ENCODE assay signal across 2 cellular contexts in the genomic region with DNA sequence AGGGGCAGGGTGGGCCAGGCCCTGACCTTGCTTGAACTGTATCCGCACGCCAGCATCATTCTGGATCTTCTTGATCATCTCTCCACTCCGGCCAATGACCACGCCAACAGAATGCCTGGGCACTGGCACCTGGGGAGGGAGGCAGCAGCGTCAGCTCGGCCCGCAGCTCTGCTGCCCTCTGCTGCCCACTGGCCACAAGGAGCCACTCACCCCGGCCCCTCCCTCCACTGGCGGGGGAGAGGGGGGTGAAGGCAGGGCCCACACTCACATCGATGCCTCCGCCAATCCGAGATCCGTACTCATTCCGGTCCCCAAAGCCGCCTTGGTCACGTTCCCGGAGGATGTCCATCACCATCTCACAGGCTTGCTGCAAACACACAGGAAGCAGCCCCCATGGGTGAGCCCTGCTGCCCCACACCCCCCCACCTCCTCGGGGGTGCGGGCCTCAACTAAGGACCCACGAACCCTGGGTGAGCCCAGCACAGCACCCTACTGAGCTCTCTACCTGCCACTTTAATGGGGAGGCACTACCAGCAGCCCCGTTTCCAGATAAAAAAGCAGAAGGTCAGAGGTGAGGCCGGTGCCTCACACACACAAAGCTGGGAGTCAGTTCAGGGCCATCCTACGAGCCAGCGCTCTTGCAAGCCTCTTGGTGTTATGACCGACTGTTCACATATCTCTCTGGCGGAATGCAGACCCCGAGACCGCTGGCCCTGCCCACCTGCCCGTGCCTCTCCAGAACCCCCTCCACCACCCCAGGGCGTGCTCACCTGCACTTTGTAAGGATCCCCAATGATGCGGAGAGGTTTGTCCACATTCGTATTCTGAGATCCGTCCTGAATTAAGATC.
A peak's percentile ranks its signal among the peaks of the same experiment; 100 is the strongest.
TF ChIP-seq lines count a peak whose summit lies in the region.

No MANE protein-coding gene starts in this region.

TF ChIP-seq in IMR-90, 13 proteins besides CTCF, POLR2A, EP300 and RAD21:
- no peak for TF ChIP-seq RCOR1 (IDR thresholded peaks at IDR 0.05; ENCODE audit: insufficient replicate concordance, low read length)
- no peak for TF ChIP-seq FOS (IDR thresholded peaks at IDR 0.05; ENCODE audit: low read depth, low read length)
- TF ChIP-seq MAFK (IDR thresholded peaks at IDR 0.05; ENCODE audit: low read depth, low read length): no peak
- peak; percentile 58; the same call in 1 of the 2 replicates for TF ChIP-seq MAZ (IDR thresholded peaks at IDR 0.05; ENCODE audit: borderline replicate concordance, low read depth, low read length)
- no peak for TF ChIP-seq BHLHE40 (IDR thresholded peaks at IDR 0.05; ENCODE audit: low read depth, low read length)
- peak; percentile 32; the same call in 1 of the 2 replicates for TF ChIP-seq SMC3 (IDR thresholded peaks at IDR 0.05; ENCODE audit: low read depth, low read length)

TF ChIP-seq in HepG2, 621 proteins besides CTCF, POLR2A, EP300 and RAD21:
- 0 out of 2 replicates have a peak, but pooled peaks have one; percentile 9 for TF ChIP-seq STAG1 (CRISPR knock-in tag; IDR thresholded peaks at IDR 0.05)
- TF ChIP-seq, protein P1, sequence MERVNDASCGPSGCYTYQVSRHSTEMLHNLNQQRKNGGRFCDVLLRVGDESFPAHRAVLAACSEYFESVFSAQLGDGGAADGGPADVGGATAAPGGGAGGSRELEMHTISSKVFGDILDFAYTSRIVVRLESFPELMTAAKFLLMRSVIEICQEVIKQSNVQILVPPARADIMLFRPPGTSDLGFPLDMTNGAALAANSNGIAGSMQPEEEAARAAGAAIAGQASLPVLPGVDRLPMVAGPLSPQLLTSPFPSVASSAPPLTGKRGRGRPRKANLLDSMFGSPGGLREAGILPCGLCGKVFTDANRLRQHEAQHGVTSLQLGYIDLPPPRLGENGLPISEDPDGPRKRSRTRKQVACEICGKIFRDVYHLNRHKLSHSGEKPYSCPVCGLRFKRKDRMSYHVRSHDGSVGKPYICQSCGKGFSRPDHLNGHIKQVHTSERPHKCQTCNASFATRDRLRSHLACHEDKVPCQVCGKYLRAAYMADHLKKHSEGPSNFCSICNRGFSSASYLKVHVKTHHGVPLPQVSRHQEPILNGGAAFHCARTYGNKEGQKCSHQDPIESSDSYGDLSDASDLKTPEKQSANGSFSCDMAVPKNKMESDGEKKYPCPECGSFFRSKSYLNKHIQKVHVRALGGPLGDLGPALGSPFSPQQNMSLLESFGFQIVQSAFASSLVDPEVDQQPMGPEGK (CRISPR knock-in tag; IDR thresholded peaks at IDR 0.05): peak; percentile 67
- no peak for TF ChIP-seq FOXM1 (CRISPR knock-in tag; IDR thresholded peaks at IDR 0.05)
- TF ChIP-seq, protein P2, sequence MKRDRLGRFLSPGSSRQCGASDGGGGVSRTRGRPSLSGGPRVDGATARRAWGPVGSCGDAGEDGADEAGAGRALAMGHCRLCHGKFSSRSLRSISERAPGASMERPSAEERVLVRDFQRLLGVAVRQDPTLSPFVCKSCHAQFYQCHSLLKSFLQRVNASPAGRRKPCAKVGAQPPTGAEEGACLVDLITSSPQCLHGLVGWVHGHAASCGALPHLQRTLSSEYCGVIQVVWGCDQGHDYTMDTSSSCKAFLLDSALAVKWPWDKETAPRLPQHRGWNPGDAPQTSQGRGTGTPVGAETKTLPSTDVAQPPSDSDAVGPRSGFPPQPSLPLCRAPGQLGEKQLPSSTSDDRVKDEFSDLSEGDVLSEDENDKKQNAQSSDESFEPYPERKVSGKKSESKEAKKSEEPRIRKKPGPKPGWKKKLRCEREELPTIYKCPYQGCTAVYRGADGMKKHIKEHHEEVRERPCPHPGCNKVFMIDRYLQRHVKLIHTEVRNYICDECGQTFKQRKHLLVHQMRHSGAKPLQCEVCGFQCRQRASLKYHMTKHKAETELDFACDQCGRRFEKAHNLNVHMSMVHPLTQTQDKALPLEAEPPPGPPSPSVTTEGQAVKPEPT (CRISPR knock-in tag; IDR thresholded peaks at IDR 0.05; ENCODE audit: low read depth): no peak
- peak; percentile 2 for TF ChIP-seq SRSF1 (optimal IDR thresholded peaks at IDR 0.05; ENCODE audit: low read depth, low read length)
- TF ChIP-seq ZBTB38 (CRISPR knock-in tag; IDR thresholded peaks at IDR 0.05): 0 out of 2 replicates have a peak, but pooled peaks have one; percentile 29
- TF ChIP-seq HNRNPL (IDR thresholded peaks at IDR 0.05; ENCODE audit: low read depth, low read length): peak; percentile 78; the same call in 1 of the 2 replicates
- TF ChIP-seq ZNF441 (CRISPR knock-in tag; IDR thresholded peaks at IDR 0.05; ENCODE audit: borderline replicate concordance): no peak
- TF ChIP-seq, protein P3, sequence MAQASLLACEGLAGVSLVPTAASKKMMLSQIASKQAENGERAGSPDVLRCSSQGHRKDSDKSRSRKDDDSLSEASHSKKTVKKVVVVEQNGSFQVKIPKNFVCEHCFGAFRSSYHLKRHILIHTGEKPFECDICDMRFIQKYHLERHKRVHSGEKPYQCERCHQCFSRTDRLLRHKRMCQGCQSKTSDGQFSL (CRISPR knock-in tag; IDR thresholded peaks at IDR 0.05): peak; percentile 58; the same call in 1 of the 2 replicates
- TF ChIP-seq RBFOX2 (IDR thresholded peaks at IDR 0.05; ENCODE audit: low read depth, low read length): peak; percentile 47
- TF ChIP-seq AGO2 (optimal IDR thresholded peaks at IDR 0.05; ENCODE audit: low read depth, low read length): peak; percentile 77
- no peak for TF ChIP-seq ZNF10 (CRISPR knock-in tag; IDR thresholded peaks at IDR 0.05; ENCODE audit: borderline replicate concordance, low read depth)
- TF ChIP-seq, protein P4, sequence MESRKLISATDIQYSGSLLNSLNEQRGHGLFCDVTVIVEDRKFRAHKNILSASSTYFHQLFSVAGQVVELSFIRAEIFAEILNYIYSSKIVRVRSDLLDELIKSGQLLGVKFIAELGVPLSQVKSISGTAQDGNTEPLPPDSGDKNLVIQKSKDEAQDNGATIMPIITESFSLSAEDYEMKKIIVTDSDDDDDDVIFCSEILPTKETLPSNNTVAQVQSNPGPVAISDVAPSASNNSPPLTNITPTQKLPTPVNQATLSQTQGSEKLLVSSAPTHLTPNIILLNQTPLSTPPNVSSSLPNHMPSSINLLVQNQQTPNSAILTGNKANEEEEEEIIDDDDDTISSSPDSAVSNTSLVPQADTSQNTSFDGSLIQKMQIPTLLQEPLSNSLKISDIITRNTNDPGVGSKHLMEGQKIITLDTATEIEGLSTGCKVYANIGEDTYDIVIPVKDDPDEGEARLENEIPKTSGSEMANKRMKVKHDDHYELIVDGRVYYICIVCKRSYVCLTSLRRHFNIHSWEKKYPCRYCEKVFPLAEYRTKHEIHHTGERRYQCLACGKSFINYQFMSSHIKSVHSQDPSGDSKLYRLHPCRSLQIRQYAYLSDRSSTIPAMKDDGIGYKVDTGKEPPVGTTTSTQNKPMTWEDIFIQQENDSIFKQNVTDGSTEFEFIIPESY (CRISPR knock-in tag; IDR thresholded peaks at IDR 0.05): peak; percentile 99
- TF ChIP-seq ZFP36L2 (CRISPR knock-in tag; IDR thresholded peaks at IDR 0.05): no peak
- peak; percentile 62; the same call in 1 of the 2 replicates for TF ChIP-seq MAZ (IDR thresholded peaks at IDR 0.05; ENCODE audit: borderline replicate concordance, low read depth, low read length)
- no peak for TF ChIP-seq MAZ (CRISPR knock-in tag; IDR thresholded peaks at IDR 0.05; ENCODE audit: low read depth)
- TF ChIP-seq, protein P5, sequence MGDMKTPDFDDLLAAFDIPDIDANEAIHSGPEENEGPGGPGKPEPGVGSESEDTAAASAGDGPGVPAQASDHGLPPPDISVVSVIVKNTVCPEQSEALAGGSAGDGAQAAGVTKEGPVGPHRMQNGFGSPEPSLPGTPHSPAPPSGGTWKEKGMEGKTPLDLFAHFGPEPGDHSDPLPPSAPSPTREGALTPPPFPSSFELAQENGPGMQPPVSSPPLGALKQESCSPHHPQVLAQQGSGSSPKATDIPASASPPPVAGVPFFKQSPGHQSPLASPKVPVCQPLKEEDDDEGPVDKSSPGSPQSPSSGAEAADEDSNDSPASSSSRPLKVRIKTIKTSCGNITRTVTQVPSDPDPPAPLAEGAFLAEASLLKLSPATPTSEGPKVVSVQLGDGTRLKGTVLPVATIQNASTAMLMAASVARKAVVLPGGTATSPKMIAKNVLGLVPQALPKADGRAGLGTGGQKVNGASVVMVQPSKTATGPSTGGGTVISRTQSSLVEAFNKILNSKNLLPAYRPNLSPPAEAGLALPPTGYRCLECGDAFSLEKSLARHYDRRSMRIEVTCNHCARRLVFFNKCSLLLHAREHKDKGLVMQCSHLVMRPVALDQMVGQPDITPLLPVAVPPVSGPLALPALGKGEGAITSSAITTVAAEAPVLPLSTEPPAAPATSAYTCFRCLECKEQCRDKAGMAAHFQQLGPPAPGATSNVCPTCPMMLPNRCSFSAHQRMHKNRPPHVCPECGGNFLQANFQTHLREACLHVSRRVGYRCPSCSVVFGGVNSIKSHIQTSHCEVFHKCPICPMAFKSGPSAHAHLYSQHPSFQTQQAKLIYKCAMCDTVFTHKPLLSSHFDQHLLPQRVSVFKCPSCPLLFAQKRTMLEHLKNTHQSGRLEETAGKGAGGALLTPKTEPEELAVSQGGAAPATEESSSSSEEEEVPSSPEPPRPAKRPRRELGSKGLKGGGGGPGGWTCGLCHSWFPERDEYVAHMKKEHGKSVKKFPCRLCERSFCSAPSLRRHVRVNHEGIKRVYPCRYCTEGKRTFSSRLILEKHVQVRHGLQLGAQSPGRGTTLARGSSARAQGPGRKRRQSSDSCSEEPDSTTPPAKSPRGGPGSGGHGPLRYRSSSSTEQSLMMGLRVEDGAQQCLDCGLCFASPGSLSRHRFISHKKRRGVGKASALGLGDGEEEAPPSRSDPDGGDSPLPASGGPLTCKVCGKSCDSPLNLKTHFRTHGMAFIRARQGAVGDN (CRISPR knock-in tag; IDR thresholded peaks at IDR 0.05): peak; percentile 33
